In the genomic region with DNA sequence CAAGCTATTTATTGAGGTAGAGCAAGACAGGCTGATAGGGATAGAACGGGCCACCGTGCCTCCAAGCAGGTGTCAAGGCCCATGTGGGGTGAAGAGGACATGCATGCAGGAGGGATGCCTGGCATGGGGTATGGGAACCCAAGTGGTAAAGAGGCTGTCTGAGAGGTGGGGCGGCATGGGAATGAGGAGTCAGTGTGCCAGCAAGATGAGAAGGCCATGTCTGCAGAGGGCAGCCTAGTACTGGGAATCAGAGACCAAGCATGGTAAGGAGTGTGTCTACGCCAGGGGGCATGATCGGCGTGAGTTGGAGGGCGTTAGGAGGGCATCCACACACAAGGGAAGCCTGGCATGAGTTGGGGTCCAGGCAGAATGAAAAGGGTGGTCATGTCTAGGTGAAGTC, we compare ENCODE assay signal across 1 cellular context.
A peak's percentile ranks its signal among the peaks of the same experiment; 100 is the strongest.
TF ChIP-seq lines count a peak whose summit lies in the region.

No MANE protein-coding gene starts in this region.

TF ChIP-seq in SK-N-SH, 30 proteins besides CTCF, POLR2A, EP300 and RAD21 (continued from another document):
- TF ChIP-seq, protein P1, sequence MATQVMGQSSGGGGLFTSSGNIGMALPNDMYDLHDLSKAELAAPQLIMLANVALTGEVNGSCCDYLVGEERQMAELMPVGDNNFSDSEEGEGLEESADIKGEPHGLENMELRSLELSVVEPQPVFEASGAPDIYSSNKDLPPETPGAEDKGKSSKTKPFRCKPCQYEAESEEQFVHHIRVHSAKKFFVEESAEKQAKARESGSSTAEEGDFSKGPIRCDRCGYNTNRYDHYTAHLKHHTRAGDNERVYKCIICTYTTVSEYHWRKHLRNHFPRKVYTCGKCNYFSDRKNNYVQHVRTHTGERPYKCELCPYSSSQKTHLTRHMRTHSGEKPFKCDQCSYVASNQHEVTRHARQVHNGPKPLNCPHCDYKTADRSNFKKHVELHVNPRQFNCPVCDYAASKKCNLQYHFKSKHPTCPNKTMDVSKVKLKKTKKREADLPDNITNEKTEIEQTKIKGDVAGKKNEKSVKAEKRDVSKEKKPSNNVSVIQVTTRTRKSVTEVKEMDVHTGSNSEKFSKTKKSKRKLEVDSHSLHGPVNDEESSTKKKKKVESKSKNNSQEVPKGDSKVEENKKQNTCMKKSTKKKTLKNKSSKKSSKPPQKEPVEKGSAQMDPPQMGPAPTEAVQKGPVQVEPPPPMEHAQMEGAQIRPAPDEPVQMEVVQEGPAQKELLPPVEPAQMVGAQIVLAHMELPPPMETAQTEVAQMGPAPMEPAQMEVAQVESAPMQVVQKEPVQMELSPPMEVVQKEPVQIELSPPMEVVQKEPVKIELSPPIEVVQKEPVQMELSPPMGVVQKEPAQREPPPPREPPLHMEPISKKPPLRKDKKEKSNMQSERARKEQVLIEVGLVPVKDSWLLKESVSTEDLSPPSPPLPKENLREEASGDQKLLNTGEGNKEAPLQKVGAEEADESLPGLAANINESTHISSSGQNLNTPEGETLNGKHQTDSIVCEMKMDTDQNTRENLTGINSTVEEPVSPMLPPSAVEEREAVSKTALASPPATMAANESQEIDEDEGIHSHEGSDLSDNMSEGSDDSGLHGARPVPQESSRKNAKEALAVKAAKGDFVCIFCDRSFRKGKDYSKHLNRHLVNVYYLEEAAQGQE (IDR thresholded peaks at IDR 0.05; ENCODE audit: low read depth, low read length) = no peak
- TF ChIP-seq YY1 (IDR thresholded peaks at IDR 0.05; ENCODE audit: low read depth) = no peak
- peak; percentile 29; the same call in 1 of the 2 replicates for TF ChIP-seq SMC3 (IDR thresholded peaks at IDR 0.05; ENCODE audit: low read depth, low read length)
- TF ChIP-seq FOXJ3 (CRISPR knock-in tag; IDR thresholded peaks at IDR 0.05) = no peak
TF ChIP-seq in SK-N-SH: peak in this region for 1.
